ENCODE assay signal across 14 cellular contexts in the genomic region with DNA sequence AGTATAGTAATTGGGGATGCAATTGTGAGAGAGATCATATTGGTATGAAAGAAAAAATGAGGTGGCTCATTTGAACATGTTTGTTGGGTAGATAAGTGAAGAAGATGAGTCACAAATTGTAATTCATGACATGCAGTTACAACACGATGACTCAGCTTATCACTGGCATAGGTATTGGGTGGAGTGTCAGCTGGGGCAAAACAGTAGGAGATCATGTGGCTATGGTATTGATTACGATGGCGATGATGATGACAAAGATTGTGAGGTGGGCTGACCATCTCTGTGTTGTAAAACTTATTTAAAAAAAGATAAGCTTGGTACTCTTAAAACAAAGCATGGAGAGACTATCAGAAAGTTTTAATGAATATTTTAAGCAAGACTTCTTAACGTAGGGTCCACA. TPM values are rescaled to one million over a fixed set of nuclear protein-coding genes. Genes with fewer than 3 reads are reported as not detected.
DNase-seq lines count a peak whose midpoint lies in the region; ATAC-seq, FAIRE-seq and TF ChIP-seq lines count a peak whose summit lies in the region.
"Had no signal": no experiment of that assay in that cellular context is flagged by ENCODE, and none has a peak within 500 bp of the region (broad histone marks: within the 10 kb centered on the region; RNA-seq: fewer than 3 reads in every experiment).

No MANE protein-coding gene starts in this region.

- H3K36me3 Mint-ChIP-seq in MCF 10A (ENCODE audit: insufficient read depth, unreplicated experiment): no peaks in the 10 kb centered on the region

- CTCF ChIA-PET in MCF 10A (lab: Yijun Ruan, JAX): interaction anchor here (0.7 kb wide), 1 partner anchor 200 kb away, joined by 5 read pairs; no protein-coding TSS in a partner anchor

- peak overlapping the region; percentile 40 for H3K27ac Mint-ChIP-seq in MCF 10A (ENCODE audit: low read depth, unreplicated experiment)
- H3K27ac Mint-ChIP-seq: B cell had no signal

- peak; percentile 68 for DNase-seq in MCF 10A (ENCODE audit: unreplicated experiment)
- no peak for DNase-seq in breast epithelium (ENCODE audit: low spot score in 2 of 2)
- peak; percentile 88 for DNase-seq in RPMI7951 (ENCODE audit: low read depth)
- DNase-seq in urothelium cell line (ENCODE audit: low spot score): peak; percentile 31
- no peak for DNase-seq in activated naive CD4-positive, alpha-beta T cell treated with anti-CD3 and anti-CD28 coated beads, Interleukin-2, amount 50 U/mL, for 16 hours
- DNase-seq: cerebellar nuclear complex, KG1, NCI-H526 treated with DMSO at 0.1 percent for 48 hours had no signal

- no peaks in the 10 kb centered on the region for H3K9me3 ChIP-seq in breast epithelium

- ATAC-seq in esophagus mucosa (peak; percentile 68), HG03460 (IDR thresholded peaks at IDR 0.05; ENCODE audit: unreplicated experiment) (no peak), HG03521 (IDR thresholded peaks at IDR 0.05; ENCODE audit: unreplicated experiment) (no peak)

- TF ChIP-seq CTCF in MCF 10A (IDR thresholded peaks at IDR 0.05; ENCODE audit: unreplicated experiment) (no peak), breast epithelium (IDR thresholded peaks at IDR 0.05) (no peak)

- no peak for TF ChIP-seq POLR2A in breast epithelium (IDR thresholded peaks at IDR 0.05)

- H3K4me1 Mint-ChIP-seq in MCF 10A (ENCODE audit: insufficient read depth, unreplicated experiment): peaks cover 14% of the 10 kb centered on the region
- H3K4me1 Mint-ChIP-seq: B cell had no signal

- H3K4me3 ChIP-seq in breast epithelium: no peak overlapping the region
- H3K4me3 ChIP-seq: smooth muscle cell had no signal

- POLR2A ChIA-PET in MCF 10A (lab: Yijun Ruan, JAX): interaction anchor here (0.6 to 1.8 kb wide), 4 partner anchors 11 to 1026 kb away, joined by 3 to 9 read pairs (median 3); partner anchors contain the start of gene DPH6

- intact Hi-C loops in MCF 10A (cut with micrococcal nuclease) (no loop called here), breast epithelium (cut with DNase I; ENCODE audit: low total_unique reads) (no loop called here)

- H3K4me1 ChIP-seq in breast epithelium: no peaks in the 10 kb centered on the region

- H3K9me3 Mint-ChIP-seq in MCF 10A (ENCODE audit: unreplicated experiment): no peaks in the 10 kb centered on the region

- no peak for FAIRE-seq in urothelium cell line (lab: Jason Lieb, UNC)
- FAIRE-seq: GM19239 had no signal

- H3K4me3 Mint-ChIP-seq in MCF 10A (ENCODE audit: unreplicated experiment): no peak overlapping the region
- H3K4me3 Mint-ChIP-seq: B cell had no signal

- H3K27me3 Mint-ChIP-seq in MCF 10A (ENCODE audit: insufficient read depth, unreplicated experiment): no peaks in the 10 kb centered on the region
- H3K27me3 Mint-ChIP-seq: B cell had no signal

- no peaks in the 10 kb centered on the region for H3K36me3 ChIP-seq in breast epithelium

- BruUV-seq in MCF 10A (replicated peaks; lab: Mats Ljungman, UMichigan): no TSS peak

- H3K27me3 ChIP-seq in breast epithelium: no peaks in the 10 kb centered on the region

- H3K27ac ChIP-seq in breast epithelium: no peak overlapping the region

RNA-seq across cellular contexts. Expression of gene DPH6, which starts 11.6 kb away (rescaled TPM):
- total RNA-seq in MCF 10A (2022): 20.3 and 21.4 TPM in 2 replicates
- total RNA-seq in breast epithelium: 10 to 100 TPM; 18.0 to 25.2 (median 20.8) TPM
- 30.8 and 38.2 TPM in 2 replicates for total RNA-seq in RPMI7951 (2014; rRNA removed; shearing (Covaris generic))
- total RNA-seq in esophagus mucosa: 17.4 TPM

Comparison
In these comparisons a context has a peak if more than half of its experiments do, and no peak if none do; other contexts are left out.
1. DNase-seq: peak in MCF 10A (single experiment), RPMI7951 (single experiment) and urothelium cell line (single experiment); none in breast epithelium (0 of 2) and activated naive CD4-positive, alpha-beta T cell treated with anti-CD3 and anti-CD28 coated beads, Interleukin-2, amount 50 U/mL, for 16 hours (single experiment).